In the genomic region with DNA sequence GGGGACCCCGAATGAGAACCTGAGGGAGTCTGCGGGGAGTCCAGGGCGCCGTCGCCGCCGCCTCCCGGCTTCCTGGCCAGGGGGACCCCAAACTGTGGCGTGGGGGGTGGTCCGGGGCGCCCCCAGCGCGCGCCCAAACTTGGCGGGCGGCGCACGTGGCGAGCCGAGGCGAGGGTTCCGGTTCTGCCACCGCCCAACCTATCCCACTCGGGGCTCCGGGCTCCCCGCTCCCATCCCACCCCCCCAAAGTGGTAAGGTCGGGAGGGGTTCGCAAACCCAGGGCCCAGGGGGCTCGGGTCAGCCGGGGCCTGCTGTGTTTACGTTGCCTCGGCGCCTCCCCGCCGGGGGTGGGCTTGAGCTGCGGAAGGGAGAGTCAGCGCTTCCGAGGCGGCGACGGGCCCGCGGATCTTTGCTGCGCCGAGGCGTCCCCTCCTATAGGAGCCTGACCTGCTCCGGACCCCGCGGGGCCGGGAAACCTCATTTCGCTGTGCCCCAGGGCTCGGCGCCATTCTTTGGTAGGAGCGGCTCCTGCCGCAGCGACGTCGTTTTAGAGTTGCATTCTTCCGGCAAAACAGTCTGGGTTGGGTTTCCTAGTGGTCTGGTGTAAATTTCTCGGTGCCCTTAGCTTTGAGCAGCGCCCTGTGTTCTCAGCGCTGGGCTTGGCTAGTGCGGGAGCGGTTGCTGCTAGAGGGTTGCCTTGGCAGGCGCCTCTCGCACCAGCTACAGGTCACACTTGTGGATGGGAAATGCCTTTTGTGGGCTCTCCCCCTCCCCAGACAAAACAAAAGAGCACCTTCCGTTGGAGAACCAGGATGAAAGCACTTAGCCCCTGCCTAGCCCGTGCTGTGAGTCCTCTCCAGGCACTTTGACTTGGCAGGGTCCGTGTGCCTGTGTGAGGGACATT, we compare ENCODE assay signal across 8 cellular contexts. TPM values are rescaled to one million over a fixed set of nuclear protein-coding genes. Genes with fewer than 3 reads are reported as not detected.
DNase-seq lines count a peak whose midpoint lies in the region; ATAC-seq and TF ChIP-seq lines count a peak whose summit lies in the region.

No MANE protein-coding gene starts in this region.

- no peak for TF ChIP-seq POLR2A in lower leg skin (IDR thresholded peaks at IDR 0.05)

- H3K4me3 ChIP-seq in colonic mucosa (peak overlapping the region; percentile 99), lower leg skin (ENCODE audit: low read depth, poor library complexity, severe bottlenecking) (peak overlapping the region; percentile 80)

- H3K4me1 ChIP-seq in colonic mucosa = peaks cover 31% of the 10 kb centered on the region

- 0 to 1% methylated on average over 39 to 55 of the region's 69 CpGs for WGBS in lower leg skin, 2 donors

- no peak for TF ChIP-seq CTCF in colonic mucosa (IDR thresholded peaks at IDR 0.05)
- no peak for TF ChIP-seq CTCF in lower leg skin (IDR thresholded peaks at IDR 0.05)

- peak overlapping the region; percentile 89 for H3K27ac ChIP-seq in colonic mucosa

- intact Hi-C loops in colonic mucosa (cut with DNase I) (no loop called here), lower leg skin (cut with DNase I; ENCODE audit: low total_unique reads) (no loop called here)

- no peaks in the 10 kb centered on the region for H3K36me3 ChIP-seq in colonic mucosa

- H3K9me3 ChIP-seq in colonic mucosa = no peaks in the 10 kb centered on the region

- DNase-seq in CD1c-positive myeloid dendritic cell (ENCODE audit: extremely low spot score) = peak; percentile 48
- DNase-seq in colonic mucosa = peak; percentile 50
- DNase-seq in lower leg skin (ENCODE audit: low spot score in 2 of 2) = no peak
- peak; percentile 21 for DNase-seq in stimulated activated CD8-positive, alpha-beta memory T cell treated with anti-CD3 and anti-CD28 coated beads, Interleukin-15, amount 100 ng/mL, for 24 hours (ENCODE audit: low read depth)
- no peak for DNase-seq in medulla oblongata (ENCODE audit: extremely low spot score)

- H3K27me3 ChIP-seq in colonic mucosa = no peaks in the 10 kb centered on the region

- H3K9ac ChIP-seq in colonic mucosa (ENCODE audit: low read depth in 2 of 2, low read length in 2 of 2) = peak overlapping the region; percentile 93 to 94

- ATAC-seq in HG03460 (IDR thresholded peaks at IDR 0.05; ENCODE audit: unreplicated experiment) (peak; percentile 1), HG02970 (IDR thresholded peaks at IDR 0.05; ENCODE audit: low FRiP score, unreplicated experiment) (no peak)
- peak; percentile 8 to 17 for ATAC-seq in activated CD4-positive, CD25-positive, alpha-beta regulatory T cell treated with anti-CD3 and anti-CD28 coated beads, Interleukin-2, amount 50 U/mL, for 24 hours

RNA-seq across cellular contexts. Expression of a gene that starts 1.2 kb away (rescaled TPM):
- total RNA-seq in colonic mucosa (100 to 1,000 TPM in 1 of 2 donors, 10 to 100 TPM in 1; 92.9 to 210 TPM), lower leg skin (10 to 100 TPM; 28.6 to 60.5 (median 48.2) TPM)

RNA-seq across cellular contexts. Expression of a gene that starts 7.2 kb away (rescaled TPM):
- total RNA-seq in colonic mucosa = 1 to 10 TPM; 3.3 to 3.7 TPM
- 10 to 100 TPM; 33.8 to 72.0 (median 46.0) TPM for total RNA-seq in lower leg skin

RNA-seq across cellular contexts. Expression of a gene that starts 24.8 kb away (rescaled TPM):
- total RNA-seq in colonic mucosa = 100 to 1,000 TPM; 192 to 244 TPM
- total RNA-seq in lower leg skin = 100 to 1,000 TPM; 108 to 217 (median 128) TPM

RNA-seq across cellular contexts. Expression of a gene that starts 29.6 kb away (rescaled TPM):
- total RNA-seq in colonic mucosa (1,000 to 10,000 TPM; 1,055 to 1,445 TPM), lower leg skin (1,000 to 10,000 TPM; 2,226 to 7,190 (median 4,396) TPM)

RNA-seq across cellular contexts. Expression of a gene that starts 41.4 kb away (rescaled TPM):
- total RNA-seq in colonic mucosa (under 1 TPM; 0.05 to 0.42 TPM), lower leg skin (1 to 10 TPM in 1 of 4 donors, under 1 TPM in 2, not detected in 1; 0.11 to 1.1 (median 0.23) TPM)

Comparison
In these comparisons a context has a peak if more than half of its experiments do, and no peak if none do; other contexts are left out.
1. DNase-seq: peak in CD1c-positive myeloid dendritic cell (single experiment), colonic mucosa (single experiment) and stimulated activated CD8-positive, alpha-beta memory T cell treated with anti-CD3 and anti-CD28 coated beads, Interleukin-15, amount 100 ng/mL, for 24 hours (single experiment); none in lower leg skin (0 of 2) and medulla oblongata (single experiment).
2. RNA of a gene that starts 7.2 kb away (total RNA-seq): 33.8 to 72.0 TPM in lower leg skin; 3.3 to 3.7 TPM in colonic mucosa; every median in the first group is over 4 times any median in the second.